29 cellular contexts compared by ENCODE assay signal in the genomic region with DNA sequence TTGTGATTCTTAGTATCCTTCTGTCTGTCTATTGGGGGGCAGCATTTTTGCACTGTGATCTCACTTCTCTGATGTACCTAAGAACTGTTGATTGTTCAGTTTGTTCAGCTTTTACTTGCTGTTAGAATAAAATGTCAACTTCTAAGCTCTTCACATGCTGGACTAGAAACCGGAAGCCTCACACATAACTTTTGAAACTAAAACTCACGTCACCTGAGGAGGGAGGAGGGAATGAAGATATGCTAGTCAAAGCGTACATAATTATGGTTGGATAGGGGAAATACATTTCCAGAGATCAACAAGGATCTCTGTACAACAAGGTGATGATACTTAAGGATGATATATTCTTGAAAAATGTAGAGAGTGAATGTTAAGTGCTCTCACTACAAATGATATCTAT.
DNase-seq lines count a peak whose midpoint lies in the region; ATAC-seq and TF ChIP-seq lines count a peak whose summit lies in the region.
"Had no signal": no experiment of that assay in that cellular context is flagged by ENCODE, and none has a peak within 500 bp of the region (broad histone marks: within the 10 kb centered on the region; RNA-seq: fewer than 3 reads in every experiment).

No MANE protein-coding gene starts in this region.

- TF ChIP-seq POLR2A in IMR-90 (IDR thresholded peaks at IDR 0.05; ENCODE audit: low read depth, low read length): no peak
- no peak for TF ChIP-seq POLR2A in ovary (IDR thresholded peaks at IDR 0.05)

- no peak for DNase-seq in IMR-90
- no peak for DNase-seq in mesendoderm
- DNase-seq in ovary: no peak
- DNase-seq in NCI-H1105 treated with DMSO at 0.1 percent for 48 hours (lab: John Stamatoyannopoulos, UW): no peak
- no peak for DNase-seq in hepatic stellate cell (ENCODE audit: low spot score)
- no peak for DNase-seq in NCI-H1417 treated with DMSO at 0.1 percent for 48 hours (lab: John Stamatoyannopoulos, UW)
- DNase-seq: AML-193; CD4-positive, alpha-beta T cell; COR-L47; DMS79; EL; GDM1; GOT3; Karpas-422; NCI-H1092 treated with DMSO at 0.1 percent for 48 hours; NCI-H146; NCI-H1930; NCI-H2107; NCI-H524 treated with DMSO at 0.1 percent for 48 hours; NCI-H774; NK-92 treated with Interleukin-12 subunit alpha and Interleukin-12 subunit beta, amount 100 ng/mL, for 24 hours; PC-9; Right ventricle myocardium superior; RPMI8226 had no signal

- H3K4me1 ChIP-seq in IMR-90 (ENCODE audit: control insufficient read depth, insufficient read depth, low read length): peaks cover 3% of the 10 kb centered on the region; the same call in 1 of the 2 replicates
- H3K4me1 ChIP-seq in mesendoderm (ENCODE audit: control insufficient read depth, low read depth, low read length): no peaks in the 10 kb centered on the region
- H3K4me1 ChIP-seq in ovary (ENCODE audit: insufficient read depth): no peaks in the 10 kb centered on the region
- H3K4me1 ChIP-seq: A549; BLaER1 treated with 17β-estradiol and CSF1 and Interleukin-3, amounts not matched to agents 10 nM and 100 nM had no signal

- H4K5ac ChIP-seq in IMR-90 (ENCODE audit: low read depth, low read length) (no peak overlapping the region), mesendoderm (ENCODE audit: low read length) (no peak overlapping the region)

- POLR2A ChIA-PET in IMR-90 (lab: Charles Lee; ENCODE audit: unreplicated experiment): no interaction called here

- H4K8ac ChIP-seq in IMR-90 (ENCODE audit: low read depth in 2 of 2, low read length in 2 of 2) (no peak overlapping the region), mesendoderm (ENCODE audit: low read depth, low read length) (no peak overlapping the region)

- no peaks in the 10 kb centered on the region; the same call in 1 of the 2 replicates for H3K9me1 ChIP-seq in IMR-90 (ENCODE audit: insufficient read depth, low read length)

- no peak overlapping the region for H4K91ac ChIP-seq in IMR-90 (ENCODE audit: insufficient read depth, low read depth, low read length)

- H2AFZ ChIP-seq in IMR-90 (replicated peaks; ENCODE audit: low read length, poor library complexity): no peak overlapping the region
- H2AFZ ChIP-seq: PC-9 had no signal

- TF ChIP-seq RAD21 in IMR-90 (IDR thresholded peaks at IDR 0.05; ENCODE audit: low read length): no peak

- H2BK15ac ChIP-seq in IMR-90 (ENCODE audit: low read depth, low read length): no peak overlapping the region
- peak overlapping the region; percentile 57 for H2BK15ac ChIP-seq in mesendoderm (replicated peaks; ENCODE audit: low read depth)

- H3K4me3 ChIP-seq in IMR-90 (ENCODE audit: insufficient read depth, low read depth, low read length): no peak overlapping the region
- no peak overlapping the region for H3K4me3 ChIP-seq in mesendoderm (ENCODE audit: low read length)
- no peak overlapping the region for H3K4me3 ChIP-seq in ovary
- H3K4me3 ChIP-seq: A549; BLaER1 treated with 17β-estradiol and CSF1 and Interleukin-3, amounts not matched to agents 10 nM and 100 nM; PC-9; SJSA1 had no signal

- H3K79me2 ChIP-seq in mesendoderm (ENCODE audit: control insufficient read depth, insufficient read depth, low read length): no peaks in the 10 kb centered on the region

- no peaks in the 10 kb centered on the region for H4K20me1 ChIP-seq in IMR-90 (ENCODE audit: insufficient read depth, low read length)
- H4K20me1 ChIP-seq: BLaER1 treated with 17β-estradiol and CSF1 and Interleukin-3, amounts not matched to agents 10 nM and 100 nM had no signal

- dilution Hi-C loops in IMR-90 (cut with HindIII; ENCODE audit: low sequenced_read_pairs, unreplicated experiment): no loop called here

- H3K79me1 ChIP-seq in IMR-90 (ENCODE audit: low read depth in 1 of 2, low read length in 2 of 2) (no peaks in the 10 kb centered on the region), mesendoderm (ENCODE audit: low read length) (no peaks in the 10 kb centered on the region)

- H3K27ac ChIP-seq in IMR-90 (ENCODE audit: insufficient read depth, low read length): no peak overlapping the region
- no peak overlapping the region for H3K27ac ChIP-seq in mesendoderm (ENCODE audit: low read depth, low read length)
- no peak overlapping the region for H3K27ac ChIP-seq in ovary
- H3K27ac ChIP-seq: A549; BLaER1 treated with 17β-estradiol and CSF1 and Interleukin-3, amounts not matched to agents 10 nM and 100 nM; PC-9; SJSA1 had no signal

- no peak overlapping the region for H3K14ac ChIP-seq in IMR-90 (replicated peaks; ENCODE audit: low read depth, low read length)

- in situ Hi-C loops in IMR-90 (cut with MboI; ENCODE audit: low sequenced_read_pairs): no loop called here

- no peak for TF ChIP-seq EP300 in ovary (IDR thresholded peaks at IDR 0.05)

- H2BK120ac ChIP-seq in IMR-90 (ENCODE audit: low read depth, low read length) (no peak overlapping the region), mesendoderm (ENCODE audit: low read depth, low read length) (peak overlapping the region; percentile 61)

- intact Hi-C loops in IMR-90 (cut with micrococcal nuclease) (no loop called here), ovary (cut with DNase I) (no loop called here)

- no peaks in the 10 kb centered on the region for H3K27me3 ChIP-seq in IMR-90 (ENCODE audit: control insufficient read depth, insufficient read depth, low read length)
- no peaks in the 10 kb centered on the region for H3K27me3 ChIP-seq in mesendoderm (ENCODE audit: insufficient read depth, low read length, poor library complexity)
- no peaks in the 10 kb centered on the region for H3K27me3 ChIP-seq in ovary
- H3K27me3 ChIP-seq: BLaER1 treated with 17β-estradiol and CSF1 and Interleukin-3, amounts not matched to agents 10 nM and 100 nM; SJSA1 had no signal

- TF ChIP-seq CTCF in IMR-90 (conservative IDR thresholded peaks at IDR 0.05; ENCODE audit: low read depth, low read length): no peak
- no peak for TF ChIP-seq CTCF in ovary (IDR thresholded peaks at IDR 0.05)

- no peak overlapping the region for H3K4ac ChIP-seq in IMR-90 (ENCODE audit: low read depth, low read length)
- H3K4ac ChIP-seq in mesendoderm (ENCODE audit: low read depth, low read length): no peak overlapping the region

- WGBS in IMR-90 (ENCODE audit: extremely low coverage in 2 of 2, insufficient read length in 1 of 2), 2 experiments: no CpG with 5 or more reads among the region's 3 CpGs
- WGBS in mesendoderm (ENCODE audit: extremely low coverage, insufficient coverage, low lambda C conversion rate): no CpG with 5 or more reads among the region's 3 CpGs
- 90 to 91% (median 91%) methylated on average over 3 of the region's 3 CpGs for WGBS in ovary, 3 donors

- H3K56ac ChIP-seq in IMR-90 (ENCODE audit: extremely low read depth, insufficient read depth, low read length) (no peak overlapping the region), mesendoderm (ENCODE audit: low read length) (no peak overlapping the region)

- ATAC-seq in GM18868 (IDR thresholded peaks at IDR 0.05; ENCODE audit: unreplicated experiment) (peak; percentile 78), IMR-90 (ENCODE audit: low read depth) (no peak)
- ATAC-seq: A549, HCT116 had no signal

- no peak overlapping the region for H3K23ac ChIP-seq in IMR-90 (ENCODE audit: low read depth, low read length)
- H3K23ac ChIP-seq in mesendoderm (ENCODE audit: low read length): no peak overlapping the region

- no peak overlapping the region for H3K18ac ChIP-seq in IMR-90 (ENCODE audit: low read depth, low read length)
- peak overlapping the region; percentile 87 for H3K18ac ChIP-seq in mesendoderm (ENCODE audit: low read length)

- H3K36me3 ChIP-seq in IMR-90 (ENCODE audit: control insufficient read depth, insufficient read depth, low read length): no peaks in the 10 kb centered on the region
- no peaks in the 10 kb centered on the region for H3K36me3 ChIP-seq in mesendoderm (ENCODE audit: control insufficient read depth, insufficient read depth, low read length)
- no peaks in the 10 kb centered on the region for H3K36me3 ChIP-seq in ovary
- H3K36me3 ChIP-seq: BLaER1 treated with 17β-estradiol and CSF1 and Interleukin-3, amounts not matched to agents 10 nM and 100 nM; SJSA1 had no signal

- H3K9ac ChIP-seq in IMR-90 (ENCODE audit: low read depth, low read length): no peak overlapping the region
- no peak overlapping the region for H3K9ac ChIP-seq in mesendoderm (ENCODE audit: low read length)
- H3K9ac ChIP-seq: BLaER1 treated with 17β-estradiol and CSF1 and Interleukin-3, amounts not matched to agents 10 nM and 100 nM had no signal

- H2BK5ac ChIP-seq in IMR-90 (ENCODE audit: low read depth, low read length, poor library complexity, severe bottlenecking) (no peak overlapping the region), mesendoderm (ENCODE audit: low read length) (no peak overlapping the region)

- BruUV-seq in IMR-90 (replicated peaks; lab: Mats Ljungman, UMichigan): no TSS peak

- CTCF ChIA-PET in IMR-90 (lab: Yijun Ruan, JAX): no interaction called here

- H2BK20ac ChIP-seq in IMR-90 (ENCODE audit: low read depth, low read length): peak overlapping the region; percentile 14; the same call in 1 of the 2 replicates

- H2AK5ac ChIP-seq in IMR-90 (ENCODE audit: low read depth, low read length) (peak overlapping the region; percentile 56; the same call in 1 of the 2 replicates), mesendoderm (ENCODE audit: low read length) (no peak overlapping the region)

- no peak overlapping the region for H3K4me2 ChIP-seq in IMR-90 (ENCODE audit: low read depth, low read length)
- no peak overlapping the region for H3K4me2 ChIP-seq in mesendoderm (ENCODE audit: low read length)
- H3K4me2 ChIP-seq: A549; BLaER1 treated with 17β-estradiol and CSF1 and Interleukin-3, amounts not matched to agents 10 nM and 100 nM; PC-9 had no signal

- H2AK9ac ChIP-seq in IMR-90 (replicated peaks; ENCODE audit: low read depth, low read length, poor library complexity): no peak overlapping the region

- no peaks in the 10 kb centered on the region for H3K9me3 ChIP-seq in IMR-90 (ENCODE audit: control insufficient read depth, insufficient read depth, low read length)
- no peaks in the 10 kb centered on the region for H3K9me3 ChIP-seq in ovary
- H3K9me3 ChIP-seq: A549; BLaER1 treated with 17β-estradiol and CSF1 and Interleukin-3, amounts not matched to agents 10 nM and 100 nM; SJSA1 had no signal

TF ChIP-seq in IMR-90, 13 proteins besides CTCF, POLR2A, EP300 and RAD21 (continues in another document):
- TF ChIP-seq USF2 (IDR thresholded peaks at IDR 0.05; ENCODE audit: low read depth, low read length) (no peak), CHD1 (IDR thresholded peaks at IDR 0.05; ENCODE audit: low read depth, low read length) (no peak), NFE2L2 (IDR thresholded peaks at IDR 0.05; ENCODE audit: low read depth, low read length) (no peak)
